In genomic region chr9:93893194-93893593, GRCh38 we compare ENCODE assay signal across 22 cellular contexts.
DNase-seq lines count a peak whose midpoint lies in the region; ATAC-seq, FAIRE-seq and TF ChIP-seq lines count a peak whose summit lies in the region.
"Had no signal": no experiment of that assay in that cellular context is flagged by ENCODE, and none has a peak within 500 bp of the region (broad histone marks: within the 10 kb centered on the region; RNA-seq: fewer than 3 reads in every experiment).

No MANE protein-coding gene starts in this region.

- intact Hi-C loops in K562 (cut with micrococcal nuclease): no loop called here

- TF ChIP-seq CTCF in VCaP (conservative IDR thresholded peaks at IDR 0.05) (no peak), K562 (IDR thresholded peaks at IDR 0.05 in 2 of 3, conservative IDR thresholded peaks at IDR 0.05 in 1 of 3; ENCODE audit: insufficient read depth in 2 of 3, low read depth in 1 of 3, low read length in 3 of 3) (no peak), osteoblast (IDR thresholded peaks at IDR 0.05; ENCODE audit: extremely low read depth, low read depth, low read length) (no peak)

- TF ChIP-seq EP300 in K562 (IDR thresholded peaks at IDR 0.05; ENCODE audit: low read length): no peak

- TF ChIP-seq POLR2A in K562 (conservative IDR thresholded peaks at IDR 0.05): no peak

- TF ChIP-seq RAD21 in K562 (CRISPR knock-in tag; conservative IDR thresholded peaks at IDR 0.05 in 1 of 2, IDR thresholded peaks at IDR 0.05 in 1 of 2): no peak

- no peak overlapping the region for H2AFZ ChIP-seq in K562 (ENCODE audit: low read depth, low read length)
- no peak overlapping the region for H2AFZ ChIP-seq in osteoblast (ENCODE audit: low read length)

- no peak for FAIRE-seq in K562 (lab: Jason Lieb, UNC)
- FAIRE-seq: A204.1, GM12878, GM12892, GM18507 had no signal

- H4K20me1 ChIP-seq in K562 (replicated peaks; ENCODE audit: control insufficient read depth, insufficient read depth, low read length) (no peaks in the 10 kb centered on the region), osteoblast (ENCODE audit: insufficient read depth, low read length) (no peaks in the 10 kb centered on the region)
- H4K20me1 ChIP-seq: BLaER1 had no signal

- POLR2A ChIA-PET in K562 (lab: Yijun Ruan, JAX): interaction anchor here (0.7 kb wide), 1 partner anchor 209 kb away, joined by 3 read pairs; no protein-coding TSS in a partner anchor

- CTCF ChIA-PET in K562 (lab: Yijun Ruan, JAX; ENCODE audit: low intra/inter-chr PET ratio): no interaction called here

- no TSS peak for BruUV-seq in K562 (replicated peaks; lab: Mats Ljungman, UMichigan)

- no peaks in the 10 kb centered on the region for H3K79me2 ChIP-seq in K562 (ENCODE audit: control insufficient read depth, insufficient read depth, low read length)
- H3K79me2 ChIP-seq in osteoblast (ENCODE audit: insufficient read depth, low read length): no peaks in the 10 kb centered on the region

- H3K27me3 ChIP-seq in K562 (ENCODE audit: control insufficient read depth in 2 of 2, insufficient read depth in 2 of 2, low read length in 2 of 2) (peaks cover 0 to 4% of the 10 kb centered on the region in 2 experiments; a peak in 1 of 5 replicates), osteoblast (ENCODE audit: insufficient read depth, low read length) (no peaks in the 10 kb centered on the region)
- H3K27me3 ChIP-seq: BE2C, BLaER1 had no signal

- in situ Hi-C loops in K562 (cut with MboI): no loop called here

- ATAC-seq in K562: no peak
- ATAC-seq: GM12878 had no signal

- H3K4me1 ChIP-seq in K562 (replicated peaks in 1 of 2; ENCODE audit: control insufficient read depth in 2 of 2, insufficient read depth in 2 of 2, low read length in 2 of 2) (no peaks in the 10 kb centered on the region), osteoblast (ENCODE audit: insufficient read depth, low read length) (no peaks in the 10 kb centered on the region)
- H3K4me1 ChIP-seq: BE2C, BLaER1 had no signal

- no peak overlapping the region for H3K9ac ChIP-seq in K562 (ENCODE audit: insufficient read depth in 1 of 2, low read depth in 2 of 2, low read length in 2 of 2)
- H3K9ac ChIP-seq: BLaER1 had no signal

- no peak overlapping the region for H3K4me2 ChIP-seq in K562 (ENCODE audit: insufficient read depth, low read length)
- no peak overlapping the region for H3K4me2 ChIP-seq in osteoblast (ENCODE audit: insufficient read depth, low read length)
- H3K4me2 ChIP-seq: BLaER1 had no signal

- H3K36me3 ChIP-seq in K562 (ENCODE audit: control insufficient read depth, insufficient read depth, low read length) (no peaks in the 10 kb centered on the region), osteoblast (ENCODE audit: insufficient read depth, low read length) (no peaks in the 10 kb centered on the region)
- H3K36me3 ChIP-seq: BE2C, BLaER1 had no signal

- H3K9me1 ChIP-seq in K562 (ENCODE audit: control insufficient read depth, insufficient read depth, low read length): no peaks in the 10 kb centered on the region

- no peak overlapping the region for H3K4me3 ChIP-seq in K562
- no peak overlapping the region for H3K4me3 ChIP-seq in osteoblast (ENCODE audit: insufficient read depth, low read length)
- H3K4me3 ChIP-seq: BLaER1, GM12878 had no signal

- H3K9me3 ChIP-seq in K562 (replicated peaks; ENCODE audit: control insufficient read depth, insufficient read depth, low read depth, low read length) (no peaks in the 10 kb centered on the region; the same call in 1 of the 2 replicates), osteoblast (ENCODE audit: low read depth, low read length) (no peaks in the 10 kb centered on the region)
- H3K9me3 ChIP-seq: BE2C had no signal

- H3K27ac ChIP-seq in VCaP (peak overlapping the region; percentile 77), K562 (ENCODE audit: extremely low read depth, low read depth, low read length) (no peak overlapping the region), osteoblast (ENCODE audit: low read depth, low read length) (no peak overlapping the region)
- H3K27ac ChIP-seq: BLaER1 had no signal

- DNase-seq in K562 (ENCODE audit: extremely low read depth in 1 of 4, low spot score in 3 of 4) (no peak), osteoblast (ENCODE audit: insufficient read length, low spot score, missing footprints) (peak; percentile 36), NOMO-1 treated with dmso at 0.1 percent for 144 hours (lab: John Stamatoyannopoulos, UW; ENCODE audit: unreplicated experiment) (no peak), NCI-H2196 treated with DMSO at 0.1 percent for 48 hours (lab: John Stamatoyannopoulos, UW; ENCODE audit: unreplicated experiment) (no peak)
- DNase-seq: 8988T; ACHN; BE2C; C1 segment of cervical spinal cord; CD4-positive, alpha-beta memory T cell; CD4-positive, CD25-positive, alpha-beta regulatory T cell; COR-L47; DMS 273 treated with DMSO at 0.1 percent for 48 hours; DMS79; DND-41; EL; GDM1 had no signal

TF ChIP-seq in K562, 482 proteins besides CTCF, POLR2A, EP300 and RAD21:
- TF ChIP-seq ZBTB40 (IDR thresholded peaks at IDR 0.05) (peak; percentile 79), ZBTB40 (CRISPR knock-in tag; IDR thresholded peaks at IDR 0.05) (no peak), IRF2 (CRISPR knock-in tag; IDR thresholded peaks at IDR 0.05) (no peak), BMI1 (IDR thresholded peaks at IDR 0.05; ENCODE audit: low read length) (no peak), XRCC4 (IDR thresholded peaks at IDR 0.05; ENCODE audit: extremely low read depth, insufficient read depth, insufficient read length) (no peak)
